2 cellular contexts compared by ENCODE assay signal in genomic region chr17:73281926-73282325, GRCh38.
TF ChIP-seq lines count a peak whose summit lies in the region.

No MANE protein-coding gene starts in this region.

TF ChIP-seq in HepG2, 621 proteins besides CTCF, POLR2A, EP300 and RAD21:
- TF ChIP-seq STAT5B (CRISPR knock-in tag; IDR thresholded peaks at IDR 0.05) (no peak), ZBTB46 (CRISPR knock-in tag; IDR thresholded peaks at IDR 0.05; ENCODE audit: borderline replicate concordance) (no peak), NR2F1 (CRISPR knock-in tag; IDR thresholded peaks at IDR 0.05) (no peak), SALL1 (CRISPR knock-in tag; IDR thresholded peaks at IDR 0.05) (0 out of 2 replicates have a peak, but pooled peaks have one; percentile 15)

TF ChIP-seq in IMR-90, 13 proteins besides CTCF, POLR2A, EP300 and RAD21:
- TF ChIP-seq CHD1 (IDR thresholded peaks at IDR 0.05; ENCODE audit: low read depth, low read length): no peak
- no peak for TF ChIP-seq RFX5 (IDR thresholded peaks at IDR 0.05; ENCODE audit: low read depth, low read length)
- TF ChIP-seq ELK1 (IDR thresholded peaks at IDR 0.05; ENCODE audit: borderline replicate concordance, low read depth, low read length): no peak
- TF ChIP-seq FOS (IDR thresholded peaks at IDR 0.05; ENCODE audit: low read depth, low read length): no peak
- no peak for TF ChIP-seq CEBPB (IDR thresholded peaks at IDR 0.05; ENCODE audit: low read depth, low read length)
TF ChIP-seq in IMR-90: peak in this region for 0.
